ENCODE assay signal across 16 cellular contexts in genomic region chr10:123649672-123650071, GRCh38. TPM values are rescaled to one million over a fixed set of nuclear protein-coding genes. Genes with fewer than 3 reads are reported as not detected.
DNase-seq lines count a peak whose midpoint lies in the region; TF ChIP-seq lines count a peak whose summit lies in the region.
"Had no signal": no experiment of that assay in that cellular context is flagged by ENCODE, and none has a peak within 500 bp of the region (broad histone marks: within the 10 kb centered on the region; RNA-seq: fewer than 3 reads in every experiment).

No MANE protein-coding gene starts in this region.

- TF ChIP-seq EP300 in stomach (IDR thresholded peaks at IDR 0.05) (no peak), tibial nerve (IDR thresholded peaks at IDR 0.05) (no peak)

- H3K27ac ChIP-seq in coronary artery: no peak overlapping the region
- H3K27ac ChIP-seq in stomach: no peak overlapping the region
- H3K27ac ChIP-seq in vagina: no peak overlapping the region
- H3K27ac ChIP-seq in tibial nerve: no peak overlapping the region
- H3K27ac ChIP-seq: 22Rv1, HL-60 had no signal

- TF ChIP-seq POLR2A in stomach (IDR thresholded peaks at IDR 0.05): no peak
- no peak for TF ChIP-seq POLR2A in vagina (IDR thresholded peaks at IDR 0.05)
- no peak for TF ChIP-seq POLR2A in tibial nerve (IDR thresholded peaks at IDR 0.05)

- no peaks in the 10 kb centered on the region for H3K4me1 ChIP-seq in stomach
- no peaks in the 10 kb centered on the region for H3K4me1 ChIP-seq in vagina
- no peaks in the 10 kb centered on the region for H3K4me1 ChIP-seq in tibial nerve

- no peaks in the 10 kb centered on the region for H3K36me3 ChIP-seq in stomach
- no peaks in the 10 kb centered on the region for H3K36me3 ChIP-seq in vagina
- no peaks in the 10 kb centered on the region for H3K36me3 ChIP-seq in tibial nerve

- H3K4me3 ChIP-seq in coronary artery (no peak overlapping the region), stomach (no peak overlapping the region), vagina (no peak overlapping the region), tibial nerve (no peak overlapping the region)
- H3K4me3 ChIP-seq: GM12878 had no signal

- 48 to 74% (median 67%) methylated on average over 4 of the region's 4 CpGs for WGBS in stomach, 5 donors
- 66 to 80% methylated on average over 4 of the region's 4 CpGs for WGBS in tibial nerve, 2 donors

- peaks cover 0 to 34% (median 0%) of the 10 kb centered on the region in 3 donors for H3K27me3 ChIP-seq in stomach
- no peaks in the 10 kb centered on the region for H3K27me3 ChIP-seq in vagina
- no peaks in the 10 kb centered on the region for H3K27me3 ChIP-seq in tibial nerve

- TF ChIP-seq CTCF in coronary artery (IDR thresholded peaks at IDR 0.05): no peak
- TF ChIP-seq CTCF in stomach (IDR thresholded peaks at IDR 0.05): no peak
- TF ChIP-seq CTCF in vagina (IDR thresholded peaks at IDR 0.05): no peak
- TF ChIP-seq CTCF in tibial nerve (IDR thresholded peaks at IDR 0.05): no peak

- H3K9me3 ChIP-seq in stomach (no peaks in the 10 kb centered on the region), vagina (no peaks in the 10 kb centered on the region), tibial nerve (peaks cover 0 to 4% (median 0%) of the 10 kb centered on the region in 4 donors)

- DNase-seq in DMS 273 (lab: John Stamatoyannopoulos, UW; ENCODE audit: unreplicated experiment): peak; percentile 57
- no peak for DNase-seq in DMS 273 treated with DMSO at 0.1 percent for 48 hours (lab: John Stamatoyannopoulos, UW)
- peak; percentile 41 for DNase-seq in coronary artery (ENCODE audit: low spot score)
- DNase-seq in stomach: peak; percentile 9
- peak; percentile 54 to 70 for DNase-seq in vagina (ENCODE audit: extremely low spot score in 2 of 2)
- DNase-seq in C1 segment of cervical spinal cord (lab: John Stamatoyannopoulos, UW): no peak
- no peak for DNase-seq in nucleus accumbens (lab: John Stamatoyannopoulos, UW)
- DNase-seq in tibial nerve (ENCODE audit: low spot score in 2 of 2): no peak
- DNase-seq: CD4-positive, CD25-positive, alpha-beta regulatory T cell; DMS79 had no signal

- intact Hi-C loops in stomach (cut with DNase I; ENCODE audit: low total_unique reads) (no loop called here), vagina (cut with DNase I) (no loop called here)

RNA-seq across cellular contexts. Expression of gene GPR26, which starts 16.5 kb away (rescaled TPM):
- total RNA-seq in stomach (not detected), vagina (not detected), tibial nerve (not detected)
- polyA plus RNA-seq in stomach: not detected
- total RNA-seq: A673; CD4-positive, CD25-positive, alpha-beta regulatory T cell; G401; H4 had no signal
- polyA plus RNA-seq: CD4-positive, CD25-positive, alpha-beta regulatory T cell had no signal

Comparison
In these comparisons a context has a peak if more than half of its experiments do, and no peak if none do; other contexts are left out.
1. DNase-seq: peak in DMS 273 (single experiment), coronary artery (single experiment), stomach (single experiment) and vagina (2 of 2); none in DMS 273 treated with DMSO at 0.1 percent for 48 hours (single experiment), C1 segment of cervical spinal cord (0 of 14), nucleus accumbens (0 of 56) and tibial nerve (0 of 2).